In the genomic region with DNA sequence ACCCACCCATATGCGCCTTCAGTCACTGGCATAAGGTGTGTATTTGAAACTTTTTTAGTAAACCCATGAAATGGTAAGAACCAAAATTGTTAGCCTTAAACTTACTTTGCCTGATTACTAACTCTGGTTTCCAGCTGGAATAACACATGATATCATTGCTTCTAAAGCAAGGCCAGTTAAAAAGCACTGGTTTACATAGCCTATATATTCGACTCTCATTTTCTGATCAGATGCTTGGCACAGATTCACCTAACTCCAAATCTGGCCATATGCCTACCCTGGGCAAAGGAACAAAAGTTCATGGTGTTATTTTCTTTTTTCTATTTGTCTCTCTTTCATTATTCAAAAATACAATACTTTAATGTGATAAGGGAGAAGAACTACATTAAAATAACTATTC, we compare ENCODE assay signal across 19 cellular contexts.
DNase-seq lines count a peak whose midpoint lies in the region; ATAC-seq, FAIRE-seq and TF ChIP-seq lines count a peak whose summit lies in the region.
"Had no signal": no experiment of that assay in that cellular context is flagged by ENCODE, and none has a peak within 500 bp of the region (broad histone marks: within the 10 kb centered on the region; RNA-seq: fewer than 3 reads in every experiment).

No MANE protein-coding gene starts in this region.

- no peak overlapping the region for H3K4me3 ChIP-seq in IMR-90 (ENCODE audit: insufficient read depth, low read depth, low read length)
- no peak overlapping the region for H3K4me3 ChIP-seq in astrocyte (ENCODE audit: insufficient read depth, low read depth, low read length)
- no peak overlapping the region for H3K4me3 ChIP-seq in osteoblast (ENCODE audit: insufficient read depth, low read length)
- H3K4me3 ChIP-seq in gastroesophageal sphincter = no peak overlapping the region

- intact Hi-C loops in IMR-90 (cut with micrococcal nuclease) = no loop called here

- no peaks in the 10 kb centered on the region for H3K27me3 Mint-ChIP-seq in astrocyte (ENCODE audit: low read depth, unreplicated experiment)
- no peaks in the 10 kb centered on the region for H3K27me3 Mint-ChIP-seq in activated T-cell treated with anti-CD3 and anti-CD28 coated beads, Interleukin-2, amount 50 U/mL, for 4 hours (ENCODE audit: low read depth)
- H3K27me3 Mint-ChIP-seq: CD4-positive, alpha-beta memory T cell had no signal

- H3K27ac ChIP-seq in IMR-90 (ENCODE audit: insufficient read depth, low read length) (no peak overlapping the region), astrocyte (ENCODE audit: low read depth, low read length) (no peak overlapping the region), osteoblast (ENCODE audit: low read depth, low read length) (no peak overlapping the region), gastroesophageal sphincter (no peak overlapping the region)

- WGBS in IMR-90 (ENCODE audit: extremely low coverage in 2 of 2, insufficient read length in 1 of 2), 2 experiments = no CpG with 5 or more reads among the region's 2 CpGs
- 70 to 86% methylated on average over 2 of the region's 2 CpGs for WGBS in gastroesophageal sphincter (ENCODE audit: low coverage in 1 of 2), 2 donors

- no peak overlapping the region for H2BK15ac ChIP-seq in IMR-90 (ENCODE audit: low read depth, low read length)

- in situ Hi-C loops in IMR-90 (cut with MboI; ENCODE audit: low sequenced_read_pairs) = no loop called here

- H4K5ac ChIP-seq in IMR-90 (ENCODE audit: low read depth, low read length) = no peak overlapping the region

- peaks cover 2% of the 10 kb centered on the region for H3K36me3 Mint-ChIP-seq in astrocyte (ENCODE audit: low read depth, unreplicated experiment)
- peaks cover 20% of the 10 kb centered on the region for H3K36me3 Mint-ChIP-seq in activated T-cell treated with anti-CD3 and anti-CD28 coated beads, Interleukin-2, amount 50 U/mL, for 4 hours (ENCODE audit: insufficient read depth)

- ATAC-seq in IMR-90 (ENCODE audit: low read depth) = no peak
- ATAC-seq in activated T-cell treated with anti-CD3 and anti-CD28 coated beads, Interleukin-2, amount 50 U/mL, for 4 hours = no peak
- ATAC-seq in gastroesophageal sphincter = no peak

- TF ChIP-seq POLR2A in IMR-90 (IDR thresholded peaks at IDR 0.05; ENCODE audit: low read depth, low read length) = no peak
- TF ChIP-seq POLR2A in gastroesophageal sphincter (IDR thresholded peaks at IDR 0.05) = no peak

- no peak overlapping the region for H3K18ac ChIP-seq in IMR-90 (ENCODE audit: low read depth, low read length)

- H3K4ac ChIP-seq in IMR-90 (ENCODE audit: low read depth, low read length) = no peak overlapping the region

- H3K9ac ChIP-seq in IMR-90 (ENCODE audit: low read depth, low read length) (no peak overlapping the region), astrocyte (ENCODE audit: low read length) (no peak overlapping the region)
- H3K9ac ChIP-seq: SK-N-SH had no signal

- H3K4me3 Mint-ChIP-seq in astrocyte (ENCODE audit: unreplicated experiment) = no peak overlapping the region
- H3K4me3 Mint-ChIP-seq in activated T-cell treated with anti-CD3 and anti-CD28 coated beads, Interleukin-2, amount 50 U/mL, for 4 hours = no peak overlapping the region
- H3K4me3 Mint-ChIP-seq: CD4-positive, alpha-beta memory T cell; H9 had no signal

- no peak overlapping the region for H2BK120ac ChIP-seq in IMR-90 (ENCODE audit: low read depth, low read length)

- no TSS peak for BruUV-seq in IMR-90 (replicated peaks; lab: Mats Ljungman, UMichigan)

- TF ChIP-seq EP300 in gastroesophageal sphincter (IDR thresholded peaks at IDR 0.05) = no peak

- no peaks in the 10 kb centered on the region for H3K27me3 ChIP-seq in IMR-90 (ENCODE audit: control insufficient read depth, insufficient read depth, low read length)
- H3K27me3 ChIP-seq in astrocyte (ENCODE audit: insufficient read depth, low read length) = no peaks in the 10 kb centered on the region
- no peaks in the 10 kb centered on the region for H3K27me3 ChIP-seq in osteoblast (ENCODE audit: insufficient read depth, low read length)
- no peaks in the 10 kb centered on the region for H3K27me3 ChIP-seq in gastroesophageal sphincter

- H3K4me1 Mint-ChIP-seq in astrocyte (ENCODE audit: low read depth, unreplicated experiment) = no peaks in the 10 kb centered on the region
- peaks cover 13% of the 10 kb centered on the region for H3K4me1 Mint-ChIP-seq in activated T-cell treated with anti-CD3 and anti-CD28 coated beads, Interleukin-2, amount 50 U/mL, for 4 hours (ENCODE audit: low read depth)
- H3K4me1 Mint-ChIP-seq: H9 had no signal

- no peak overlapping the region for H3K27ac Mint-ChIP-seq in astrocyte (ENCODE audit: unreplicated experiment)
- H3K27ac Mint-ChIP-seq: H9 had no signal

- H3K4me2 ChIP-seq in IMR-90 (ENCODE audit: low read depth, low read length) (no peak overlapping the region), astrocyte (ENCODE audit: low read length) (no peak overlapping the region), osteoblast (ENCODE audit: insufficient read depth, low read length) (peak overlapping the region; percentile 24)
- H3K4me2 ChIP-seq: SK-N-SH had no signal

- H4K91ac ChIP-seq in IMR-90 (ENCODE audit: insufficient read depth, low read depth, low read length) = no peak overlapping the region

- POLR2A ChIA-PET in IMR-90 (lab: Charles Lee; ENCODE audit: unreplicated experiment) = no interaction called here

- no peak overlapping the region for H2AK5ac ChIP-seq in IMR-90 (ENCODE audit: low read depth, low read length)

- no peak overlapping the region for H3K14ac ChIP-seq in IMR-90 (replicated peaks; ENCODE audit: low read depth, low read length)

- no peak overlapping the region for H3K23ac ChIP-seq in IMR-90 (ENCODE audit: low read depth, low read length)

- no peaks in the 10 kb centered on the region for H3K36me3 ChIP-seq in IMR-90 (ENCODE audit: control insufficient read depth, insufficient read depth, low read length)
- H3K36me3 ChIP-seq in astrocyte (ENCODE audit: insufficient read depth, low read length) = no peaks in the 10 kb centered on the region
- H3K36me3 ChIP-seq in osteoblast (ENCODE audit: insufficient read depth, low read length) = no peaks in the 10 kb centered on the region
- H3K36me3 ChIP-seq in gastroesophageal sphincter = no peaks in the 10 kb centered on the region

- no peak overlapping the region for H2BK20ac ChIP-seq in IMR-90 (ENCODE audit: low read depth, low read length)

- H3K4me1 ChIP-seq in IMR-90 (ENCODE audit: control insufficient read depth, insufficient read depth, low read length) = no peaks in the 10 kb centered on the region
- no peaks in the 10 kb centered on the region for H3K4me1 ChIP-seq in astrocyte (ENCODE audit: insufficient read depth, low read length)
- peaks cover 16% of the 10 kb centered on the region for H3K4me1 ChIP-seq in osteoblast (ENCODE audit: insufficient read depth, low read length)
- peaks cover 0 to 7% (median 0%) of the 10 kb centered on the region in 3 donors for H3K4me1 ChIP-seq in gastroesophageal sphincter

- no peaks in the 10 kb centered on the region for H3K9me3 Mint-ChIP-seq in astrocyte (ENCODE audit: unreplicated experiment)
- H3K9me3 Mint-ChIP-seq in activated T-cell treated with anti-CD3 and anti-CD28 coated beads, Interleukin-2, amount 50 U/mL, for 4 hours = no peaks in the 10 kb centered on the region
- H3K9me3 Mint-ChIP-seq: H9 had no signal

- no peak overlapping the region for H2AK9ac ChIP-seq in IMR-90 (replicated peaks; ENCODE audit: low read depth, low read length, poor library complexity)

- H3K9me3 ChIP-seq in IMR-90 (ENCODE audit: control insufficient read depth, insufficient read depth, low read length) (no peaks in the 10 kb centered on the region), astrocyte (ENCODE audit: insufficient read depth, low read depth, low read length) (no peaks in the 10 kb centered on the region), osteoblast (ENCODE audit: low read depth, low read length) (no peaks in the 10 kb centered on the region), gastroesophageal sphincter (no peaks in the 10 kb centered on the region)
- H3K9me3 ChIP-seq: SK-N-SH had no signal

- TF ChIP-seq RAD21 in IMR-90 (IDR thresholded peaks at IDR 0.05; ENCODE audit: low read length) = no peak

- no peak for TF ChIP-seq CTCF in IMR-90 (conservative IDR thresholded peaks at IDR 0.05; ENCODE audit: low read depth, low read length)
- TF ChIP-seq CTCF in astrocyte (IDR thresholded peaks at IDR 0.05; ENCODE audit: insufficient read depth, low read depth, low read length) = no peak
- no peak for TF ChIP-seq CTCF in osteoblast (IDR thresholded peaks at IDR 0.05; ENCODE audit: extremely low read depth, low read depth, low read length)
- no peak for TF ChIP-seq CTCF in gastroesophageal sphincter (IDR thresholded peaks at IDR 0.05)

- H4K8ac ChIP-seq in IMR-90 (ENCODE audit: low read depth in 2 of 2, low read length in 2 of 2) = no peak overlapping the region

- DNase-seq in IMR-90 = peak; percentile 61
- peak; percentile 12 for DNase-seq in astrocyte (ENCODE audit: low read depth)
- DNase-seq in fibroblast of gingiva (ENCODE audit: low read depth) = peak; percentile 16
- no peak for DNase-seq in osteoblast (ENCODE audit: insufficient read length, low spot score, missing footprints)
- no peak for DNase-seq in GM19240 (ENCODE audit: insufficient read length, low spot score)
- DNase-seq in activated T-cell treated with anti-CD3 and anti-CD28 coated beads, Interleukin-2, amount 50 U/mL, for 4 hours = no peak
- DNase-seq in DMS53 (lab: John Stamatoyannopoulos, UW) = no peak
- DNase-seq: CD4-positive, alpha-beta memory T cell; DND-41; H9; MM.1S; NCI-H1092 treated with DMSO at 0.1 percent for 48 hours; NCI-H2081 treated with DMSO at 0.1 percent for 48 hours; NCI-H226; NCI-H526 treated with DMSO at 0.1 percent for 48 hours; SHP77; SK-N-SH had no signal

- H3K9me1 ChIP-seq in IMR-90 (ENCODE audit: insufficient read depth, low read length) = 0 out of 2 replicates have a peak, but pooled peaks cover 3% of the 10 kb centered on the region

- H4K20me1 ChIP-seq in IMR-90 (ENCODE audit: insufficient read depth, low read length) = no peaks in the 10 kb centered on the region
- H4K20me1 ChIP-seq in astrocyte (ENCODE audit: insufficient read depth, low read length) = no peaks in the 10 kb centered on the region
- H4K20me1 ChIP-seq in osteoblast (ENCODE audit: insufficient read depth, low read length) = no peaks in the 10 kb centered on the region

- CTCF ChIA-PET in IMR-90 (lab: Yijun Ruan, JAX) = no interaction called here

- no peak overlapping the region for H2BK5ac ChIP-seq in IMR-90 (ENCODE audit: low read depth, low read length, poor library complexity, severe bottlenecking)

- dilution Hi-C loops in IMR-90 (cut with HindIII; ENCODE audit: low sequenced_read_pairs, unreplicated experiment) = no loop called here

- FAIRE-seq in astrocyte (lab: Jason Lieb, UNC) = no peak
- FAIRE-seq: G401.6 had no signal

- H2AFZ ChIP-seq in IMR-90 (replicated peaks; ENCODE audit: low read length, poor library complexity) = no peak overlapping the region
- H2AFZ ChIP-seq in astrocyte (ENCODE audit: low read depth, low read length) = no peak overlapping the region
- no peak overlapping the region for H2AFZ ChIP-seq in osteoblast (ENCODE audit: low read length)

- H3K79me1 ChIP-seq in IMR-90 (ENCODE audit: low read depth in 1 of 2, low read length in 2 of 2) = peaks cover 0 to 5% of the 10 kb centered on the region in 2 experiments; a peak in 1 of 4 replicates

- H3K79me2 ChIP-seq in astrocyte (ENCODE audit: insufficient read depth, low read length) (no peaks in the 10 kb centered on the region), osteoblast (ENCODE audit: insufficient read depth, low read length) (peaks cover 8% of the 10 kb centered on the region)

- H3K56ac ChIP-seq in IMR-90 (ENCODE audit: extremely low read depth, insufficient read depth, low read length) = no peak overlapping the region

Comparison
In these comparisons a context has a peak if more than half of its experiments do, and no peak if none do; other contexts are left out.
1. DNase-seq: peak in IMR-90 (single experiment), astrocyte (single experiment) and fibroblast of gingiva (single experiment); none in osteoblast (single experiment), GM19240 (single experiment), activated T-cell treated with anti-CD3 and anti-CD28 coated beads, Interleukin-2, amount 50 U/mL, for 4 hours (single experiment) and DMS53 (single experiment).